ENCODE assay signal across 1 cellular context in genomic region chr1:53370369-53370961, GRCh38.
TF ChIP-seq lines count a peak whose summit lies in the region.

No MANE protein-coding gene starts in this region.

TF ChIP-seq in H1, 55 proteins besides CTCF, POLR2A, EP300 and RAD21:
- TF ChIP-seq KDM1A (IDR thresholded peaks at IDR 0.05; ENCODE audit: borderline replicate concordance, low read length) (no peak), BRCA1 (IDR thresholded peaks at IDR 0.05; ENCODE audit: low read depth, low read length) (no peak), SIX5 (IDR thresholded peaks at IDR 0.05; ENCODE audit: low read depth, low read length) (no peak), MAX (IDR thresholded peaks at IDR 0.05) (no peak), POLR2AphosphoS5 (IDR thresholded peaks at IDR 0.05; ENCODE audit: low read depth, low read length) (no peak), RBBP5 (IDR thresholded peaks at IDR 0.05; ENCODE audit: borderline replicate concordance, low read depth, low read length) (no peak), HDAC6 (IDR thresholded peaks at IDR 0.05; ENCODE audit: low read depth, low read length) (no peak), CBX5 (IDR thresholded peaks at IDR 0.05; ENCODE audit: low read depth, low read length) (no peak), SRF (IDR thresholded peaks at IDR 0.05; ENCODE audit: low read depth, low read length) (no peak), CEBPB (IDR thresholded peaks at IDR 0.05; ENCODE audit: low read depth, low read length) (no peak), NANOG (IDR thresholded peaks at IDR 0.05; ENCODE audit: insufficient read depth, low read depth, low read length, poor library complexity, severe bottlenecking) (no peak), SIN3A (conservative IDR thresholded peaks at IDR 0.05 in 1 of 2, IDR thresholded peaks at IDR 0.05 in 1 of 2; ENCODE audit: low read depth in 1 of 2, low read length in 2 of 2) (no peak), E2F6 (IDR thresholded peaks at IDR 0.05) (no peak), RXRA (IDR thresholded peaks at IDR 0.05; ENCODE audit: insufficient read depth, low read depth, low read length) (no peak), SP1 (IDR thresholded peaks at IDR 0.05; ENCODE audit: low read depth, low read length) (no peak), CHD2 (IDR thresholded peaks at IDR 0.05; ENCODE audit: low read length) (no peak), KDM4A (IDR thresholded peaks at IDR 0.05; ENCODE audit: low read depth, low read length, severe bottlenecking) (no peak), RFX5 (IDR thresholded peaks at IDR 0.05; ENCODE audit: borderline replicate concordance, low read depth, low read length) (no peak), SP4 (IDR thresholded peaks at IDR 0.05; ENCODE audit: low read length) (no peak), TBP (IDR thresholded peaks at IDR 0.05; ENCODE audit: low read depth, low read length) (no peak)
